ENCODE assay signal across 20 cellular contexts in the genomic region with DNA sequence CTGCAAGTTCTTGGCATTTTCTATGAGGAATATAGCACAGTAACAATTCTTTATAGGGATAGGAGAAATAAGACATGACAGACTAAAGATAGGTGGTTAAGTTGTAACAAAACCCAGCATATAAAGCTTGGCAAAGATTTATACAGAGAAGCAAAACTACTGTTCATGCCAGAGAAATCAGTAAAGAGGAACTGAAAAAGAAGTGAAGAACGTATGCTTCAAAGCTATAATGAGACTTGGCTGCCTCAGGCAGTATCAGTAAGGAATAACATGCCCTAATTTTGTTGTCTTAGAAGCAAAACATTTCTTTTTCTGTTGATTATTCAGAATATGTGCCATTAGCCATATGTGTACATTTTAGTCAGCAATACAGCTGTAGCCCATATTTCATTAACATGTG.
A peak's percentile ranks its signal among the peaks of the same experiment; 100 is the strongest.
DNase-seq lines count a peak whose midpoint lies in the region; ATAC-seq and TF ChIP-seq lines count a peak whose summit lies in the region.
"Had no signal": no experiment of that assay in that cellular context is flagged by ENCODE, and none has a peak within 500 bp of the region (broad histone marks: within the 10 kb centered on the region; RNA-seq: fewer than 3 reads in every experiment).

No MANE protein-coding gene starts in this region.

- peak; percentile 75 for ATAC-seq in GM19463 (IDR thresholded peaks at IDR 0.05; ENCODE audit: unreplicated experiment)
- peak; percentile 79 for ATAC-seq in HG02870 (IDR thresholded peaks at IDR 0.05; ENCODE audit: unreplicated experiment)
- no peak for ATAC-seq in HG03139 (IDR thresholded peaks at IDR 0.05; ENCODE audit: unreplicated experiment)
- ATAC-seq: sciatic nerve; stimulated activated effector memory CD8-positive, alpha-beta T cell treated with anti-CD3 and anti-CD28 coated beads, Interleukin-12 subunit alpha, Interleukin-12 subunit beta, amount 100 ng/mL, for 72 hours; WTC11 had no signal

- in situ Hi-C loops in GM13976 (cut with MboI; ENCODE audit: low sequenced_read_pairs, unreplicated experiment), result no loop called here

- TF ChIP-seq CTCF in GM13976 (IDR thresholded peaks at IDR 0.05; ENCODE audit: borderline replicate concordance, control extremely low read depth, extremely low read depth, insufficient read depth, missing control alignments), result no peak

- DNase-seq in GM13976 (ENCODE audit: low spot score) (peak; percentile 1), NAMALWA (ENCODE audit: low spot score) (peak; percentile 2), NCI-H2107 (lab: John Stamatoyannopoulos, UW) (no peak), DMS53 (lab: John Stamatoyannopoulos, UW) (no peak), NCI-H524 (lab: John Stamatoyannopoulos, UW) (no peak)
- DNase-seq: activated CD4-positive, alpha-beta memory T cell treated with anti-CD3 and anti-CD28 coated beads, Interleukin-2, amount 10 ng/mL, durations not matched to agents 7 days and 5 days; activated naive CD4-positive, alpha-beta T cell treated with Interleukin-2 at 50 U/mL for 16 hours; activated T-cell treated with anti-CD3 and anti-CD28 coated beads, Interleukin-2, amount 50 U/mL, for 24 hours; amygdala; HFFc6; IMR-90; NCI-H2227 treated with DMSO at 0.1 percent for 48 hours; NCI-H82; SK-N-SH had no signal

Comparison
In these comparisons a context has a peak if more than half of its experiments do, and no peak if none do; other contexts are left out.
1. DNase-seq: peak in GM13976 (single experiment) and NAMALWA (single experiment); none in NCI-H2107 (single experiment), DMS53 (single experiment) and NCI-H524 (0 of 2).